In genomic region chr17:29789186-29790170, GRCh38 we compare ENCODE assay signal across 17 cellular contexts.
A peak's percentile ranks its signal among the peaks of the same experiment; 100 is the strongest.
DNase-seq lines count a peak whose midpoint lies in the region; ATAC-seq and TF ChIP-seq lines count a peak whose summit lies in the region.
"Had no signal": no experiment of that assay in that cellular context is flagged by ENCODE, and none has a peak within 500 bp of the region (broad histone marks: within the 10 kb centered on the region; RNA-seq: fewer than 3 reads in every experiment).

No MANE protein-coding gene starts in this region.

- DNase-seq in caudate nucleus (lab: John Stamatoyannopoulos, UW) (peak in 1 of 61 donors; percentile 21), left ventricle myocardium superior (no peak), DMS79 (lab: John Stamatoyannopoulos, UW) (no peak), H4 (ENCODE audit: low spot score) (no peak), SKM-1 (lab: John Stamatoyannopoulos, UW; ENCODE audit: unreplicated experiment) (no peak), NCI-H1436 (lab: John Stamatoyannopoulos, UW) (no peak)
- DNase-seq: activated CD4-positive, alpha-beta memory T cell treated with anti-CD3 and anti-CD28 coated beads, Interleukin-2, amount 10 ng/mL, durations not matched to agents 7 days and 5 days; activated effector memory CD4-positive, alpha-beta T cell treated with anti-CD3 and anti-CD28 coated beads, Interleukin-2, amount 50 U/mL, for 16 hours; mesenchymal stem cell; NCI-H187 treated with DMSO at 0.1 percent for 48 hours; NCI-H774; SHP77; stimulated activated CD4-positive, alpha-beta T cell treated with anti-CD3 and anti-CD28 coated beads, Interleukin-15, amount 100 ng/mL, for 24 hours had no signal

- H3K9me3 ChIP-seq in HEK293 (ENCODE audit: control insufficient read depth, insufficient read depth, low read depth, low read length) (no peaks in the 10 kb centered on the region), stomach smooth muscle (ENCODE audit: control insufficient read depth in 2 of 2, low read length in 2 of 2) (no peaks in the 10 kb centered on the region)
- H3K9me3 ChIP-seq: vagina had no signal

- H3K4me1 ChIP-seq in HEK293 (ENCODE audit: control insufficient read depth, insufficient read depth, low read length), result peaks cover 8% of the 10 kb centered on the region
- no peaks in the 10 kb centered on the region for H3K4me1 ChIP-seq in stomach smooth muscle (ENCODE audit: control insufficient read depth, insufficient read depth, low read length)
- H3K4me1 ChIP-seq: vagina had no signal

- H3K27me3 ChIP-seq in stomach smooth muscle (ENCODE audit: control insufficient read depth in 1 of 2, insufficient read depth in 2 of 2, low read length in 2 of 2), result no peaks in the 10 kb centered on the region
- H3K27me3 ChIP-seq: vagina had no signal

- H3K27ac ChIP-seq in HEK293 (ENCODE audit: extremely low read depth, low read depth, low read length), result no peak overlapping the region
- H3K27ac ChIP-seq in caudate nucleus (ENCODE audit: low read depth, low read length), result peak overlapping the region; percentile 16
- peak overlapping the region; percentile 18 for H3K27ac ChIP-seq in stomach smooth muscle (ENCODE audit: low read length)
- H3K27ac ChIP-seq: vagina had no signal

- TF ChIP-seq CTCF in HEK293 (tag by site-specific recombination; IDR thresholded peaks at IDR 0.05), result no peak

- intact Hi-C loops in left ventricle myocardium superior (cut with micrococcal nuclease), result no loop called here

- no peak overlapping the region for H3K9ac ChIP-seq in stomach smooth muscle (ENCODE audit: low read length in 2 of 2)

- CTCF ChIA-PET in HEK293 (lab: Yijun Ruan, JAX), result interaction anchor here (0.6 kb wide), 2 partner anchors 27 to 302 kb away, joined by 3 read pairs; no protein-coding TSS in a partner anchor

- H3K4me3 ChIP-seq in HEK293 (ENCODE audit: low read depth, low read length), result no peak overlapping the region
- no peak overlapping the region for H3K4me3 ChIP-seq in stomach smooth muscle (ENCODE audit: low read length in 2 of 2)
- H3K4me3 ChIP-seq: K562, vagina had no signal

- H3K36me3 ChIP-seq in HEK293 (ENCODE audit: control insufficient read depth in 2 of 2, insufficient read depth in 1 of 2, low read length in 2 of 2), result peaks cover 0 to 8% of the 10 kb centered on the region in 2 experiments; a peak in 1 of 3 replicates
- no peaks in the 10 kb centered on the region for H3K36me3 ChIP-seq in stomach smooth muscle (ENCODE audit: control insufficient read depth in 2 of 2, insufficient read depth in 2 of 2, low read length in 2 of 2)
- H3K36me3 ChIP-seq: vagina had no signal

- POLR2A ChIA-PET in HEK293 (lab: Yijun Ruan, JAX), result no interaction called here

- ATAC-seq in left ventricle myocardium superior, result peak; percentile 83
- ATAC-seq: K562 had no signal

TF ChIP-seq in HEK293, 187 proteins besides CTCF, POLR2A, EP300 and RAD21:
- TF ChIP-seq ZBTB17 (tag by site-specific recombination; IDR thresholded peaks at IDR 0.05) (0 out of 2 replicates have a peak, but pooled peaks have one; percentile 27), ZNF148 (tag by site-specific recombination; IDR thresholded peaks at IDR 0.05; ENCODE audit: borderline replicate concordance) (no peak), ZNF280D (tag by site-specific recombination; IDR thresholded peaks at IDR 0.05) (no peak), ZNF658 (tag by site-specific recombination; IDR thresholded peaks at IDR 0.05) (no peak), ZNF114 (tag by site-specific recombination; IDR thresholded peaks at IDR 0.05) (no peak), ZNF530 (tag by site-specific recombination; IDR thresholded peaks at IDR 0.05; ENCODE audit: low read depth) (no peak), ZNF324 (tag by site-specific recombination; IDR thresholded peaks at IDR 0.05) (no peak), ZNF473 (tag by site-specific recombination; IDR thresholded peaks at IDR 0.05) (no peak)
- TF ChIP-seq, protein P1, sequence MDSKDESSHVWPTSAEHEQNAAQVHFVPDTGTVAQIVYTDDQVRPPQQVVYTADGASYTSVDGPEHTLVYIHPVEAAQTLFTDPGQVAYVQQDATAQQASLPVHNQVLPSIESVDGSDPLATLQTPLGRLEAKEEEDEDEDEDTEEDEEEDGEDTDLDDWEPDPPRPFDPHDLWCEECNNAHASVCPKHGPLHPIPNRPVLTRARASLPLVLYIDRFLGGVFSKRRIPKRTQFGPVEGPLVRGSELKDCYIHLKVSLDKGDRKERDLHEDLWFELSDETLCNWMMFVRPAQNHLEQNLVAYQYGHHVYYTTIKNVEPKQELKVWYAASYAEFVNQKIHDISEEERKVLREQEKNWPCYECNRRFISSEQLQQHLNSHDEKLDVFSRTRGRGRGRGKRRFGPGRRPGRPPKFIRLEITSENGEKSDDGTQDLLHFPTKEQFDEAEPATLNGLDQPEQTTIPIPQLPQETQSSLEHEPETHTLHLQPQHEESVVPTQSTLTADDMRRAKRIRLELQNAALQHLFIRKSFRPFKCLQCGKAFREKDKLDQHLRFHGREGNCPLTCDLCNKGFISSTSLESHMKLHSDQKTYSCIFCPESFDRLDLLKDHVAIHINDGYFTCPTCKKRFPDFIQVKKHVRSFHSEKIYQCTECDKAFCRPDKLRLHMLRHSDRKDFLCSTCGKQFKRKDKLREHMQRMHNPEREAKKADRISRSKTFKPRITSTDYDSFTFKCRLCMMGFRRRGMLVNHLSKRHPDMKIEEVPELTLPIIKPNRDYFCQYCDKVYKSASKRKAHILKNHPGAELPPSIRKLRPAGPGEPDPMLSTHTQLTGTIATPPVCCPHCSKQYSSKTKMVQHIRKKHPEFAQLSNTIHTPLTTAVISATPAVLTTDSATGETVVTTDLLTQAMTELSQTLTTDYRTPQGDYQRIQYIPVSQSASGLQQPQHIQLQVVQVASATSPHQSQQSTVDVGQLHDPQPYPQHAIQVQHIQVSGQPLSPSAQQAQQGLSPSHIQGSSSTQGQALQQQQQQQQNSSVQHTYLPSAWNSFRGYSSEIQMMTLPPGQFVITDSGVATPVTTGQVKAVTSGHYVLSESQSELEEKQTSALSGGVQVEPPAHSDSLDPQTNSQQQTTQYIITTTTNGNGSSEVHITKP (tag by site-specific recombination; IDR thresholded peaks at IDR 0.05), result peak; percentile 27; the same call in 1 of the 2 replicates
TF ChIP-seq in HEK293: peak in this region for 2.
